1 cellular context compared by ENCODE assay signal in genomic region chr14:51331651-51332367, GRCh38.
TF ChIP-seq lines count a peak whose summit lies in the region.

No MANE protein-coding gene starts in this region.

TF ChIP-seq in GM12878, 131 proteins besides CTCF, POLR2A, EP300 and RAD21:
- TF ChIP-seq TCF12 (IDR thresholded peaks at IDR 0.05; ENCODE audit: low read depth, low read length) (no peak), BHLHE40 (IDR thresholded peaks at IDR 0.05; ENCODE audit: borderline replicate concordance in 1 of 2, low read depth in 2 of 2, low read length in 1 of 2) (no peak), CEBPB (IDR thresholded peaks at IDR 0.05; ENCODE audit: borderline replicate concordance in 1 of 2, low read depth in 2 of 2, low read length in 2 of 2) (no peak), DPF2 (IDR thresholded peaks at IDR 0.05) (no peak), EZH2 (IDR thresholded peaks at IDR 0.05; ENCODE audit: borderline replicate concordance, control insufficient read depth, low read depth, low read length) (no peak), RELA (IDR thresholded peaks at IDR 0.05; ENCODE audit: borderline replicate concordance, partially characterized antibody) (no peak), ZNF592 (IDR thresholded peaks at IDR 0.05) (no peak), NR2C2 (IDR thresholded peaks at IDR 0.05; ENCODE audit: borderline replicate concordance, control insufficient read depth, insufficient read length, low read depth) (no peak), ZBTB4 (CRISPR knock-in tag; IDR thresholded peaks at IDR 0.05) (no peak), SP1 (IDR thresholded peaks at IDR 0.05; ENCODE audit: low read depth, low read length) (no peak), ZNF384 (IDR thresholded peaks at IDR 0.05; ENCODE audit: borderline replicate concordance, low read depth, low read length) (no peak), HCFC1 (IDR thresholded peaks at IDR 0.05; ENCODE audit: low read length) (no peak), RFX5 (IDR thresholded peaks at IDR 0.05; ENCODE audit: low read depth, low read length) (no peak), SMAD1 (IDR thresholded peaks at IDR 0.05; ENCODE audit: low read depth, partially characterized antibody) (no peak), YY1 (IDR thresholded peaks at IDR 0.05; ENCODE audit: low read depth, low read length) (no peak), IRF5 (IDR thresholded peaks at IDR 0.05; ENCODE audit: borderline replicate concordance) (no peak), PBX3 (IDR thresholded peaks at IDR 0.05; ENCODE audit: insufficient replicate concordance, low read depth, low read length) (no peak)
